In the genomic region with DNA sequence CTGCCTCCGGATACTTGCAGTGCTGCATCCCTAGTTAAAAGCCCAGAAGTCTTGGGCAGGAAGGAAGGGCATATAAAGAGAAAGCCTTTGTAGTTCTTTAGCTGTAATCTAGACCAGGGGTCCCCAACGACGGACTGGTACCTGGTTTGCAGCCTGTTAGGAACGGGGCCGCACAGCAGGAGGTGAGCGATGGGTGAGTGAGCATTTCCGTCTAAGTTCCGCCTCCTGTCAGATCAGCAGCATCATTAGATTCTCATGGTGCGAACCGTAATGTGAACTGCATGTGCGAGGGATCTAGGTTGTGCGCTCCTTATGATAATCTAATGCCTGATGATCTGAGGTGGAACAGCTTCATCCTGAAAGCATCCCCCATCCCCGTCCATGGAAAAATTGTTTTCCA, we compare ENCODE assay signal across 14 cellular contexts. TPM values are rescaled to one million over a fixed set of nuclear protein-coding genes. Genes with fewer than 3 reads are reported as not detected.
DNase-seq lines count a peak whose midpoint lies in the region; ATAC-seq, FAIRE-seq and TF ChIP-seq lines count a peak whose summit lies in the region.
"Had no signal": no experiment of that assay in that cellular context is flagged by ENCODE, and none has a peak within 500 bp of the region (broad histone marks: within the 10 kb centered on the region; RNA-seq: fewer than 3 reads in every experiment).

No MANE protein-coding gene starts in this region.

- no TSS peak for BruUV-seq in GM12878 (replicated peaks; lab: Mats Ljungman, UMichigan)

- WGBS in GM12878 (ENCODE audit: insufficient coverage, insufficient replicate concordance, low lambda C conversion rate, missing lambda C conversion rate): 98% methylated on average over 13 of the region's 13 CpGs
- WGBS in thyroid gland, 2 donors: 94 to 96% methylated on average over 13 of the region's 13 CpGs

- in situ Hi-C loops in GM12878 (cut with MboI): loop anchor here (10.0 kb wide), 1 partner anchor 161 kb away; no protein-coding TSS in a partner anchor

- H3K4me3 ChIP-seq in BE2C (ENCODE audit: low read depth, low read length): peak overlapping the region; percentile 70; the same call in 1 of the 2 replicates
- H3K4me3 ChIP-seq in H7 (ENCODE audit: insufficient read depth, low read depth, low read length): no peak overlapping the region
- peak overlapping the region; percentile 73 for H3K4me3 ChIP-seq in GM12878
- no peak overlapping the region for H3K4me3 ChIP-seq in thyroid gland (replicated peaks in 1 of 3)

- CTCF ChIA-PET in GM12878 (lab: Yijun Ruan, JAX): interaction anchor here (0.7 to 2.4 kb wide), 8 partner anchors 12 to 495 kb away, joined by 3 to 11 read pairs (median 4); no protein-coding TSS in a partner anchor

- RAD21 ChIA-PET in GM12878 (lab: Charles Lee; ENCODE audit: unreplicated experiment): interaction anchor here (0.6 to 2.2 kb wide), 5 partner anchors 36 to 140 kb away, joined by 3 to 14 read pairs (median 4); no protein-coding TSS in a partner anchor

- no peaks in the 10 kb centered on the region for H3K27me3 Mint-ChIP-seq in naive B cell

- no peak overlapping the region for H2AFZ ChIP-seq in GM12878 (ENCODE audit: control insufficient read depth, low read depth, low read length)

- H3K4me1 ChIP-seq in BE2C: no peaks in the 10 kb centered on the region; the same call in 1 of the 2 replicates
- no peaks in the 10 kb centered on the region; the same call in 1 of the 2 replicates for H3K4me1 ChIP-seq in GM12878 (ENCODE audit: control insufficient read depth, insufficient read depth, low read length)
- H3K4me1 ChIP-seq in thyroid gland: peaks cover 5 to 13% of the 10 kb centered on the region in 2 donors

- H3K27ac Mint-ChIP-seq in naive B cell: peak overlapping the region in 5 of 6 donors; percentile 26 to 99 (median 51)

- TF ChIP-seq RAD21 in GM12878 (IDR thresholded peaks at IDR 0.05; ENCODE audit: insufficient read depth, low read depth, low read length): no peak

- TF ChIP-seq POLR2A in GM12878 (IDR thresholded peaks at IDR 0.05; ENCODE audit: low read depth, low read length) (no peak), thyroid gland (IDR thresholded peaks at IDR 0.05) (no peak)

- H3K4me1 Mint-ChIP-seq in naive B cell: peaks cover 25 to 40% (median 39%) of the 10 kb centered on the region in 3 donors

- peak overlapping the region in 7 of 8 donors; percentile 20 to 99 (median 95) for H3K4me3 Mint-ChIP-seq in naive B cell

- H3K36me3 ChIP-seq in BE2C (peaks cover 17% of the 10 kb centered on the region), H7 (replicated peaks; ENCODE audit: control insufficient read depth, insufficient read depth, low read length) (peaks cover 5% of the 10 kb centered on the region), GM12878 (ENCODE audit: control insufficient read depth in 2 of 2, insufficient read depth in 2 of 2, low read length in 1 of 2) (peaks cover 0 to 8% of the 10 kb centered on the region in 2 experiments; a peak in 2 of 4 replicates), thyroid gland (no peaks in the 10 kb centered on the region)

- peak overlapping the region; percentile 66 for H3K4me2 ChIP-seq in GM12878 (ENCODE audit: control insufficient read depth, insufficient read depth)

- POLR2A ChIA-PET in GM12878 (lab: Charles Lee): interaction anchor here (0.6 to 1.9 kb wide), 4 partner anchors 11 to 168 kb away, joined by 3 to 11 read pairs (median 4); partner anchors contain the start of gene ZSWIM6

- no peak overlapping the region for H3K27ac ChIP-seq in GM12878 (ENCODE audit: control insufficient read depth, insufficient read depth)
- no peak overlapping the region for H3K27ac ChIP-seq in thyroid gland

- H3K27me3 ChIP-seq in BE2C (no peaks in the 10 kb centered on the region), H7 (ENCODE audit: control insufficient read depth, insufficient read depth, low read length) (no peaks in the 10 kb centered on the region), GM12878 (replicated peaks in 1 of 2; ENCODE audit: control insufficient read depth in 2 of 2, insufficient read depth in 2 of 2, low read length in 1 of 2) (no peaks in the 10 kb centered on the region), thyroid gland (no peaks in the 10 kb centered on the region)
- H3K27me3 ChIP-seq: foreskin keratinocyte had no signal

- intact Hi-C loops in GM12878 (cut with micrococcal nuclease; ENCODE audit: unreplicated experiment): loop anchor here (2.0 to 10.0 kb wide), 6 partner anchors 107 to 771 kb away; no protein-coding TSS in a partner anchor
- intact Hi-C loops in thyroid gland (cut with DNase I): loop anchor here (10.0 kb wide), 1 partner anchor 491 kb away; no protein-coding TSS in a partner anchor

- no peak for FAIRE-seq in GM12878 (lab: Jason Lieb, UNC)
- FAIRE-seq: bronchial epithelial cell had no signal

- H3K9ac ChIP-seq in GM12878 (ENCODE audit: control insufficient read depth, insufficient read depth, low read length): no peak overlapping the region

- TF ChIP-seq EP300 in GM12878 (IDR thresholded peaks at IDR 0.05; ENCODE audit: borderline replicate concordance in 1 of 2, control insufficient read depth in 1 of 2, low read depth in 2 of 2, low read length in 2 of 2): no peak

- H4K20me1 ChIP-seq in GM12878 (ENCODE audit: control insufficient read depth, insufficient read depth): no peaks in the 10 kb centered on the region

- ATAC-seq in GM12878 (no peak), naive B cell (ENCODE audit: low read depth in 2 of 2) (no peak), HG03457 (IDR thresholded peaks at IDR 0.05; ENCODE audit: unreplicated experiment) (no peak), HG02981 (IDR thresholded peaks at IDR 0.05; ENCODE audit: unreplicated experiment) (no peak)

- peaks cover 0 to 2% (median 0%) of the 10 kb centered on the region in 7 donors for H3K9me3 Mint-ChIP-seq in naive B cell

- TF ChIP-seq CTCF in BE2C (IDR thresholded peaks at IDR 0.05; ENCODE audit: low read depth, low read length): no peak
- TF ChIP-seq CTCF in GM12878 (IDR thresholded peaks at IDR 0.05 in 2 of 3, conservative IDR thresholded peaks at IDR 0.05 in 1 of 3; ENCODE audit: control insufficient read depth in 2 of 3, extremely low read depth in 1 of 3, insufficient read depth in 1 of 3, low read depth in 3 of 3, low read length in 3 of 3): no peak
- no peak for TF ChIP-seq CTCF in thyroid gland (IDR thresholded peaks at IDR 0.05)

- SMC1A ChIA-PET in GM12878 (lab: Charles Lee; ENCODE audit: uncharacterized antibody, unreplicated experiment): interaction anchor here (0.9 to 2.9 kb wide), 9 partner anchors 11 to 191 kb away, joined by 3 to 24 read pairs (median 3); no protein-coding TSS in a partner anchor

- H3K9me3 ChIP-seq in BE2C: no peaks in the 10 kb centered on the region
- no peaks in the 10 kb centered on the region; the same call in 2 of the 3 replicates for H3K9me3 ChIP-seq in GM12878 (replicated peaks; ENCODE audit: control insufficient read depth, insufficient read depth, low read length)
- no peaks in the 10 kb centered on the region for H3K9me3 ChIP-seq in thyroid gland

- peaks cover 14 to 16% of the 10 kb centered on the region in 2 donors for H3K36me3 Mint-ChIP-seq in naive B cell

- H3K79me2 ChIP-seq in GM12878 (ENCODE audit: control insufficient read depth, insufficient read depth, low read length): peaks cover 52% of the 10 kb centered on the region

- no peak for DNase-seq in BE2C
- DNase-seq in H7: peak; percentile 2
- no peak for DNase-seq in GM12878 (ENCODE audit: low read depth, low spot score)
- DNase-seq in naive B cell: no peak
- DNase-seq in KG1 (lab: John Stamatoyannopoulos, UW): no peak
- DNase-seq in thyroid gland: no peak
- DNase-seq: activated CD8-positive, alpha-beta memory T cell treated with anti-CD3 and anti-CD28 coated beads, Interleukin-2, amount 50 U/mL, for 48 hours; DMS53; NCI-H446; stimulated activated naive CD4-positive, alpha-beta T cell treated with Interleukin-2 at 50 U/mL for 16 hours had no signal

TF ChIP-seq in GM12878, 131 proteins besides CTCF, POLR2A, EP300 and RAD21 (continues in another document):
- no peak for TF ChIP-seq NBN (IDR thresholded peaks at IDR 0.05)
- TF ChIP-seq, protein P1, sequence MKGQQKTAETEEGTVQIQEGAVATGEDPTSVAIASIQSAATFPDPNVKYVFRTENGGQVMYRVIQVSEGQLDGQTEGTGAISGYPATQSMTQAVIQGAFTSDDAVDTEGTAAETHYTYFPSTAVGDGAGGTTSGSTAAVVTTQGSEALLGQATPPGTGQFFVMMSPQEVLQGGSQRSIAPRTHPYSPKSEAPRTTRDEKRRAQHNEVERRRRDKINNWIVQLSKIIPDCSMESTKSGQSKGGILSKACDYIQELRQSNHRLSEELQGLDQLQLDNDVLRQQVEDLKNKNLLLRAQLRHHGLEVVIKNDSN (IDR thresholded peaks at IDR 0.05; ENCODE audit: borderline replicate concordance, extremely low read length, insufficient read depth, low read depth, low read length): no peak
- no peak for TF ChIP-seq WRNIP1 (IDR thresholded peaks at IDR 0.05; ENCODE audit: borderline replicate concordance, low read depth, low read length)

RNA-seq across cellular contexts. Expression of gene SMIM15, which starts 1.6 kb away (rescaled TPM):
- 74.0 TPM for polyA plus RNA-seq in BE2C (2012; ENCODE audit: insufficient read depth, insufficient read length, low read depth)
- 34.5 and 46.4 TPM in 2 replicates for total RNA-seq in H7 (2014; rRNA removed; shearing (Covaris generic))
- 14.9 and 18.4 TPM in 2 replicates for total RNA-seq in GM12878 (2013; cell fraction: nucleolus; rRNA removed)
- total RNA-seq in GM12878 (2014; rRNA removed) (54.4 and 59.3 TPM in 2 replicates), GM12878 (2014; rRNA removed; fragmentation: Illumina TruSeq; extraction: Trizol) (45.1 and 46.1 TPM in 2 replicates), GM12878 (2021) (60.9 and 64.3 TPM in 2 replicates), thyroid gland (10 to 100 TPM; 37.4 to 55.9 (median 41.2) TPM)
- polyA plus RNA-seq in GM12878 (2011; ENCODE audit: low read depth): 14.3 TPM
- polyA plus RNA-seq in GM12878 (2011; rRNA removed) (47.1 and 59.3 TPM in 2 replicates), GM12878 (2014; fragmentation: Illumina TruSeq; extraction: Trizol) (83.3 and 106 TPM in 2 replicates), GM12878 (2014; fragmentation: Nextera tagmentation; extraction: Ambion mirVana) (10 to 100 TPM; 13.8 to 18.7 TPM), GM12878 (2014; rRNA removed) (49.4 and 53.5 TPM in 2 replicates), GM12878 (2016; fragmentation: Nextera tagmentation; extraction: Ambion mirVana) (10 to 100 TPM; 73.7 to 74.7 TPM), naive B cell (ENCODE audit: low read depth in 6 of 6) (10 to 100 TPM; 22.6 to 40.6 (median 35.1) TPM)
- 27.8 and 39.3 TPM in 2 replicates for polyA plus RNA-seq in GM12878 (2011; cell fraction: cytosol; rRNA removed)
- 16.6 and 20.9 TPM in 2 replicates for polyA plus RNA-seq in GM12878 (2011; cell fraction: nucleus; rRNA removed)
- polyA plus RNA-seq in GM12878 (2012): 32.6 and 39.2 TPM in 2 replicates
- polyA minus RNA-seq in GM12878 (2011; rRNA and poly(A)+ RNA removed): 37.6 and 46.2 TPM in 2 replicates
- 16.3 and 19.0 TPM in 2 replicates for polyA minus RNA-seq in GM12878 (2011; cell fraction: cytosol; rRNA and poly(A)+ RNA removed)
- polyA minus RNA-seq in GM12878 (2011; cell fraction: nucleus; rRNA and poly(A)+ RNA removed): 8.1 and 10.7 TPM in 2 replicates

Comparison
In these comparisons a context has a peak if more than half of its experiments do, and no peak if none do; other contexts are left out.
1. H3K4me3 ChIP-seq: peak in BE2C (single experiment) and GM12878 (single experiment); none in H7 (single experiment) and thyroid gland (0 of 3).